In genomic region chr1:60984066-60984799, GRCh38 we compare ENCODE assay signal across 11 cellular contexts.
A peak's percentile ranks its signal among the peaks of the same experiment; 100 is the strongest.
DNase-seq lines count a peak whose midpoint lies in the region; ATAC-seq and TF ChIP-seq lines count a peak whose summit lies in the region.
"Had no signal": no experiment of that assay in that cellular context is flagged by ENCODE, and none has a peak within 500 bp of the region (broad histone marks: within the 10 kb centered on the region; RNA-seq: fewer than 3 reads in every experiment).

No MANE protein-coding gene starts in this region.

- peak; percentile 62 for ATAC-seq in left lung

- H3K4me1 ChIP-seq in left lung: no peaks in the 10 kb centered on the region
- H3K4me1 ChIP-seq in stomach smooth muscle (ENCODE audit: control insufficient read depth, insufficient read depth, low read length): peaks cover 21% of the 10 kb centered on the region

- H3K4me3 ChIP-seq in coronary artery (peak overlapping the region; percentile 4), left lung (no peak overlapping the region), stomach smooth muscle (ENCODE audit: low read length in 2 of 2) (peak overlapping the region in 1 of 2 donors; percentile 47)

- peak overlapping the region; percentile 17 to 86 for H3K27ac ChIP-seq in coronary artery
- peak overlapping the region in 1 of 2 donors; percentile 34 for H3K27ac ChIP-seq in left lung
- peak overlapping the region; percentile 67 for H3K27ac ChIP-seq in stomach smooth muscle (ENCODE audit: low read length)

- H3K27me3 ChIP-seq in left lung: no peaks in the 10 kb centered on the region
- H3K27me3 ChIP-seq in stomach smooth muscle (ENCODE audit: control insufficient read depth in 1 of 2, insufficient read depth in 2 of 2, low read length in 2 of 2): no peaks in the 10 kb centered on the region

- DNase-seq in LHCN-M2 (ENCODE audit: low read depth) (peak; percentile 23), coronary artery (ENCODE audit: low spot score) (peak; percentile 80), left lung (no peak), ecto neural progenitor cell (ENCODE audit: low spot score) (no peak), GF-D8 (lab: John Stamatoyannopoulos, UW) (no peak), NCI-H2227 (lab: John Stamatoyannopoulos, UW; ENCODE audit: unreplicated experiment) (no peak), retina (no peak)
- DNase-seq: activated CD4-positive, alpha-beta T cell treated with anti-CD3 and anti-CD28 coated beads, Interleukin-2, amount 10 ng/mL, durations not matched to agents 24 days and 14 days; NCI-H2171 treated with DMSO at 0.1 percent for 48 hours; SHP77 treated with DMSO at 0.1 percent for 48 hours had no signal

- no peak overlapping the region for H3K9ac ChIP-seq in stomach smooth muscle (ENCODE audit: low read length in 2 of 2)

- H3K9me3 ChIP-seq in left lung: no peaks in the 10 kb centered on the region
- H3K9me3 ChIP-seq in stomach smooth muscle (ENCODE audit: control insufficient read depth in 2 of 2, low read length in 2 of 2): no peaks in the 10 kb centered on the region

- H3K36me3 ChIP-seq in left lung: no peaks in the 10 kb centered on the region
- no peaks in the 10 kb centered on the region for H3K36me3 ChIP-seq in stomach smooth muscle (ENCODE audit: control insufficient read depth in 2 of 2, insufficient read depth in 2 of 2, low read length in 2 of 2)

- intact Hi-C loops in left lung (cut with DNase I): no loop called here

- TF ChIP-seq CTCF in coronary artery (IDR thresholded peaks at IDR 0.05) (no peak), left lung (IDR thresholded peaks at IDR 0.05) (no peak)

Comparison
In these comparisons a context has a peak if more than half of its experiments do, and no peak if none do; other contexts are left out.
1. DNase-seq: peak in LHCN-M2 (single experiment) and coronary artery (single experiment); none in left lung (0 of 2), ecto neural progenitor cell (single experiment), GF-D8 (single experiment), NCI-H2227 (single experiment) and retina (single experiment).